ENCODE assay signal across 35 cellular contexts in genomic region chr3:102691507-102691906, GRCh38.
"Had no signal": no experiment of that assay in that cellular context is flagged by ENCODE, and none has a peak within 500 bp of the region (broad histone marks: within the 10 kb centered on the region; RNA-seq: fewer than 3 reads in every experiment).

No MANE protein-coding gene starts in this region.

- DNase-seq: Karpas-422, Kasumi-1, KG1, MG63, MM.1S, MV-4-11, NCI-H1048, NCI-H1092, NCI-H1092 treated with DMSO at 0.1 percent for 48 hours, NCI-H1105, NCI-H1105 treated with DMSO at 0.1 percent for 48 hours, NCI-H1417, NCI-H1417 treated with DMSO at 0.1 percent for 48 hours, NCI-H1436, NCI-H1436 treated with DMSO at 0.1 percent for 48 hours, NCI-H146, NCI-H1694, NCI-H1694 treated with DMSO at 0.1 percent for 48 hours, NCI-H187, NCI-H187 treated with DMSO at 0.1 percent for 48 hours, NCI-H1930, NCI-H2029, NCI-H2029 treated with DMSO at 0.1 percent for 48 hours, NCI-H2081, NCI-H2081 treated with DMSO at 0.1 percent for 48 hours, NCI-H2107, NCI-H2171, NCI-H2171 treated with DMSO at 0.1 percent for 48 hours, NCI-H2227 treated with DMSO at 0.1 percent for 48 hours, NCI-H226, NCI-H345, NCI-H446, NCI-H446 treated with DMSO at 0.1 percent for 48 hours, NCI-H510A had no signal

- H3K4me2 ChIP-seq: KMS-11 had no signal

- H3K36me3 ChIP-seq: MG63 had no signal

- H3K4me3 ChIP-seq: MG63 had no signal

- H3K27ac ChIP-seq: KMS-11 had no signal

- H3K9ac ChIP-seq: KMS-11 had no signal

- H3K27me3 ChIP-seq: MG63 had no signal
